Comparison of ENCODE assay signal across 8 cellular contexts in the genomic region with DNA sequence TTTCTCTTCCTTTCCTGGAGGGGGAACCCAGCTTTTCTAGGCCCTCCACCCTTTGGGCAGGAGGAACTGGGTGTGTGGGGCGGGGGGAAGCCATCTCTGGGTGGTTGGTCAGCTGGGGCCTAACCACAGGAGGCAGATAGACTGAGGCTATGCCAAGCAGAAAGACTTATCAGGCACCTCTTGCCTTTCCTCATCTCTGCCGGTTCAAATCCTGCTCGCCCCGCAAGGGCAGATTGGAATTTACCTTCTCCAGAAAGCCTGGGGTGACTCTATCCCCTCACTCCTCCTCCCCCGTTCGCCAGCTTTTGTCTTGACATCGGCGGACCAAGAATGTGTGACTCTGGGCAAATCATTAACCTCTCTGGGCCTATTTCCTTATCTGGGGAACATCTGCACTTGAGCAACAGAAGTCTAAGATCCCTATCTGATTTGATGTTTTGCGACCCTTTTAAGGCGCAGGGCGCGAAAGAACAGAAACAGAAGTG. TPM values are rescaled to one million over a fixed set of nuclear protein-coding genes. Genes with fewer than 3 reads are reported as not detected.
DNase-seq lines count a peak whose midpoint lies in the region; ATAC-seq and TF ChIP-seq lines count a peak whose summit lies in the region.

No MANE protein-coding gene starts in this region.

- no peaks in the 10 kb centered on the region for H3K9me3 ChIP-seq in OCI-LY7 (ENCODE audit: low read length)

- peaks cover 25% of the 10 kb centered on the region for H4K20me1 ChIP-seq in OCI-LY7 (ENCODE audit: insufficient read depth, low read length)

- TF ChIP-seq CTCF in OCI-LY7 (conservative IDR thresholded peaks at IDR 0.05; ENCODE audit: low read length), result no peak

- peak overlapping the region; percentile 95 for H3K27ac ChIP-seq in OCI-LY7 (ENCODE audit: low read depth, low read length, poor library complexity, severe bottlenecking)

- CTCF ChIA-PET in OCI-LY7 (lab: Charles Lee; ENCODE audit: unreplicated experiment), result no interaction called here

- intact Hi-C loops in OCI-LY7 (cut with micrococcal nuclease; ENCODE audit: unreplicated experiment), result no loop called here
- intact Hi-C loops in left cardiac atrium (cut with DNase I), result no loop called here
- intact Hi-C loops in sciatic nerve (cut with DNase I), result no loop called here

- peaks cover 21% of the 10 kb centered on the region for H3K4me1 ChIP-seq in OCI-LY7 (ENCODE audit: insufficient read depth, low read length, poor library complexity, severe bottlenecking)

- H3K36me3 ChIP-seq in OCI-LY7 (ENCODE audit: insufficient read depth, low read length), result peaks cover 39% of the 10 kb centered on the region

- ATAC-seq in GM19023 (IDR thresholded peaks at IDR 0.05; ENCODE audit: unreplicated experiment) (peak; percentile 35), HG03135 (IDR thresholded peaks at IDR 0.05; ENCODE audit: unreplicated experiment) (peak; percentile 38), left cardiac atrium (peak; percentile 28 to 53), sciatic nerve (peak; percentile 60)

- POLR2A ChIA-PET in OCI-LY7 (lab: Charles Lee), result interaction anchor here (0.5 to 1.3 kb wide), 5 partner anchors 10 to 606 kb away, joined by 3 to 7 read pairs (median 4); no protein-coding TSS in a partner anchor

- peaks cover 60% of the 10 kb centered on the region for H3K79me2 ChIP-seq in OCI-LY7 (ENCODE audit: insufficient read depth, low read depth, low read length)

- H3K9me2 ChIP-seq in OCI-LY7 (ENCODE audit: insufficient read depth, low read length), result no peaks in the 10 kb centered on the region

- peak overlapping the region; percentile 87; the same call in 1 of the 2 replicates for H2AFZ ChIP-seq in OCI-LY7 (ENCODE audit: low read length)

- H3K4me2 ChIP-seq in OCI-LY7 (ENCODE audit: low read length), result peak overlapping the region; percentile 92

- BruUV-seq in OCI-LY7 (replicated peaks; lab: Mats Ljungman, UMichigan), result TSS peak; percentile 78

- DNase-seq in CD1c-positive myeloid dendritic cell (ENCODE audit: extremely low spot score) (peak; percentile 57), OCI-LY7 (ENCODE audit: low spot score) (peak; percentile 70), left cardiac atrium (peak; percentile 46), sciatic nerve (ENCODE audit: low spot score) (no peak), middle frontal gyrus (ENCODE audit: extremely low spot score, low spot score) (no peak)
- DNase-seq in activated naive CD4-positive, alpha-beta T cell treated with Interleukin-2 at 50 U/mL for 16 hours, result peak; percentile 41

- H3K4me3 ChIP-seq in OCI-LY7 (ENCODE audit: low read depth, low read length, poor library complexity, severe bottlenecking), result peak overlapping the region; percentile 94

RNA-seq across cellular contexts. Expression of a gene that starts 0.6 kb away (rescaled TPM):
- 161 and 178 TPM in 2 replicates for total RNA-seq in OCI-LY7 (2014; rRNA removed; shearing (Covaris generic))
- total RNA-seq in OCI-LY7 (2022) (355 and 375 TPM in 2 replicates), left cardiac atrium (10 to 100 TPM; 38.8 to 62.0 TPM), sciatic nerve (51.4 TPM)

Comparison
In these comparisons a context has a peak if more than half of its experiments do, and no peak if none do; other contexts are left out.
1. DNase-seq: peak in CD1c-positive myeloid dendritic cell (single experiment), OCI-LY7 (single experiment), activated naive CD4-positive, alpha-beta T cell treated with Interleukin-2 at 50 U/mL for 16 hours (single experiment) and left cardiac atrium (single experiment); none in sciatic nerve (single experiment) and middle frontal gyrus (single experiment).
2. Peak in every context shown above with its lines, with median percentiles within 50 percentile points of each other: ATAC-seq.